In genomic region chr3:134325722-134326121, GRCh38 we compare ENCODE assay signal across 13 cellular contexts. TPM values are rescaled to one million over a fixed set of nuclear protein-coding genes. Genes with fewer than 3 reads are reported as not detected.
DNase-seq lines count a peak whose midpoint lies in the region; ATAC-seq and TF ChIP-seq lines count a peak whose summit lies in the region.
"Had no signal": no experiment of that assay in that cellular context is flagged by ENCODE, and none has a peak within 500 bp of the region (broad histone marks: within the 10 kb centered on the region; RNA-seq: fewer than 3 reads in every experiment).

No MANE protein-coding gene starts in this region.

- TF ChIP-seq RAD21 in SK-N-SH (IDR thresholded peaks at IDR 0.05; ENCODE audit: low read length) = no peak

- no peak for DNase-seq in SK-N-SH
- no peak for DNase-seq in esophagus squamous epithelium (lab: John Stamatoyannopoulos, UW)
- peak in 1 of 3 donors; percentile 41 for DNase-seq in mucosa of descending colon
- DNase-seq in upper lobe of left lung = peak in 1 of 2 donors; percentile 76
- DNase-seq in retina = no peak
- DNase-seq: effector CD8-positive, alpha-beta T cell; hypothalamus; PC-3 had no signal

- peaks cover 52% of the 10 kb centered on the region for H3F3A ChIP-seq in SK-N-SH (replicated peaks; ENCODE audit: insufficient read depth)

- H3K9me3 ChIP-seq in SK-N-SH = no peaks in the 10 kb centered on the region
- H3K9me3 ChIP-seq in esophagus squamous epithelium = no peaks in the 10 kb centered on the region
- H3K9me3 ChIP-seq in mucosa of descending colon = no peaks in the 10 kb centered on the region
- H3K9me3 ChIP-seq in upper lobe of left lung = no peaks in the 10 kb centered on the region
- H3K9me3 ChIP-seq: adrenal gland had no signal

- TF ChIP-seq POLR2A in esophagus squamous epithelium (IDR thresholded peaks at IDR 0.05) (no peak), upper lobe of left lung (IDR thresholded peaks at IDR 0.05) (no peak)

- TF ChIP-seq CTCF in SK-N-SH (IDR thresholded peaks at IDR 0.05) = no peak
- no peak for TF ChIP-seq CTCF in esophagus squamous epithelium (IDR thresholded peaks at IDR 0.05)
- no peak for TF ChIP-seq CTCF in mucosa of descending colon (IDR thresholded peaks at IDR 0.05)
- TF ChIP-seq CTCF in upper lobe of left lung (IDR thresholded peaks at IDR 0.05) = no peak

- H3K9me2 ChIP-seq in SK-N-SH = no peaks in the 10 kb centered on the region

- no peak overlapping the region for H2AFZ ChIP-seq in SK-N-SH (ENCODE audit: low read depth)

- H3K27ac ChIP-seq in SK-N-SH (ENCODE audit: low read depth in 2 of 2, low read length in 1 of 2) (peak overlapping the region; percentile 80 to 99; a peak in 3 of 4 replicates), esophagus squamous epithelium (peak overlapping the region; percentile 60 to 89 (median 72)), upper lobe of left lung (peak overlapping the region; percentile 60 to 79 (median 72))
- H3K27ac ChIP-seq: 22Rv1 had no signal

- H3K36me3 ChIP-seq in SK-N-SH (replicated peaks in 1 of 2; ENCODE audit: control insufficient read depth in 1 of 2, insufficient read depth in 2 of 2, low read length in 1 of 2) = no peaks in the 10 kb centered on the region
- no peaks in the 10 kb centered on the region for H3K36me3 ChIP-seq in esophagus squamous epithelium
- no peaks in the 10 kb centered on the region for H3K36me3 ChIP-seq in mucosa of descending colon (ENCODE audit: low read depth)
- no peaks in the 10 kb centered on the region for H3K36me3 ChIP-seq in upper lobe of left lung
- H3K36me3 ChIP-seq: adrenal gland had no signal

- H3K4me1 ChIP-seq in SK-N-SH (ENCODE audit: control insufficient read depth in 1 of 2, insufficient read depth in 2 of 2, low read depth in 1 of 2, low read length in 1 of 2) (peaks cover 5 to 58% of the 10 kb centered on the region in 2 experiments), esophagus squamous epithelium (peaks cover 36 to 51% (median 38%) of the 10 kb centered on the region in 3 donors), mucosa of descending colon (ENCODE audit: low read depth) (no peaks in the 10 kb centered on the region), upper lobe of left lung (peaks cover 29 to 33% (median 31%) of the 10 kb centered on the region in 4 donors)

- WGBS in SK-N-SH (ENCODE audit: low lambda C conversion rate) = 88% methylated on average over 4 of the region's 5 CpGs
- WGBS in esophagus squamous epithelium, 2 donors = 32 to 70% methylated on average over 4 to 5 of the region's 5 CpGs
- WGBS in upper lobe of left lung, 2 donors = 47 to 67% methylated on average over 5 of the region's 5 CpGs

- H3K4me3 ChIP-seq in SK-N-SH (ENCODE audit: low read depth in 2 of 2, low read length in 1 of 2) (no peak overlapping the region), esophagus squamous epithelium (no peak overlapping the region), mucosa of descending colon (no peak overlapping the region), upper lobe of left lung (no peak overlapping the region)
- H3K4me3 ChIP-seq: adrenal gland had no signal

- no peak for ATAC-seq in SK-N-SH treated with all-trans-retinoic acid at 6 μM for 48 hours
- peak; percentile 69 for ATAC-seq in mucosa of descending colon
- peak in 1 of 2 donors; percentile 68 for ATAC-seq in upper lobe of left lung (ENCODE audit: low FRiP score in 2 of 2)
- no peak for ATAC-seq in HG02970 (IDR thresholded peaks at IDR 0.05; ENCODE audit: low FRiP score, unreplicated experiment)
- no peak for ATAC-seq in GM21526 (IDR thresholded peaks at IDR 0.05; ENCODE audit: low FRiP score, unreplicated experiment)
- ATAC-seq: PC-3 had no signal

- no peaks in the 10 kb centered on the region for H3K27me3 ChIP-seq in SK-N-SH (ENCODE audit: insufficient read depth)
- no peaks in the 10 kb centered on the region for H3K27me3 ChIP-seq in esophagus squamous epithelium
- H3K27me3 ChIP-seq in upper lobe of left lung = no peaks in the 10 kb centered on the region
- H3K27me3 ChIP-seq: adrenal gland had no signal

- no peak for TF ChIP-seq EP300 in SK-N-SH (IDR thresholded peaks at IDR 0.05; ENCODE audit: borderline replicate concordance in 1 of 2, low read depth in 1 of 2, low read length in 1 of 2)
- TF ChIP-seq EP300 in upper lobe of left lung (IDR thresholded peaks at IDR 0.05) = no peak

- intact Hi-C loops in esophagus squamous epithelium (cut with DNase I) = no loop called here
- intact Hi-C loops in mucosa of descending colon (cut with DNase I, micrococcal nuclease) = no loop called here

- H4K20me1 ChIP-seq in SK-N-SH (ENCODE audit: insufficient read depth) = no peaks in the 10 kb centered on the region

- H3K9ac ChIP-seq in SK-N-SH = peak overlapping the region; percentile 61; the same call in 1 of the 2 replicates

- POLR2A ChIA-PET in SK-N-SH (lab: Yijun Ruan, JAX) = interaction anchor here (0.5 kb wide), 1 partner anchor 25 kb away, joined by 3 read pairs; no protein-coding TSS in a partner anchor

- H3K4me2 ChIP-seq in SK-N-SH = peak overlapping the region; percentile 76

- H3K79me2 ChIP-seq in SK-N-SH (ENCODE audit: insufficient read depth) = no peaks in the 10 kb centered on the region

- CTCF ChIA-PET in SK-N-SH (lab: Yijun Ruan, JAX) = interaction anchor here (0.8 kb wide), 2 partner anchors 18 to 148 kb away, joined by 3 to 4 read pairs; no protein-coding TSS in a partner anchor

TF ChIP-seq in SK-N-SH, 30 proteins besides CTCF, POLR2A, EP300 and RAD21 (continues in another document):
- TF ChIP-seq SMC3 (IDR thresholded peaks at IDR 0.05; ENCODE audit: low read depth, low read length) (no peak), MEF2A (IDR thresholded peaks at IDR 0.05; ENCODE audit: borderline replicate concordance, low read depth) (no peak), EZH2phosphoT487 (IDR thresholded peaks at IDR 0.05; ENCODE audit: borderline replicate concordance, low read depth) (no peak), TEAD4 (IDR thresholded peaks at IDR 0.05; ENCODE audit: borderline replicate concordance, insufficient read depth) (no peak), RXRA (IDR thresholded peaks at IDR 0.05; ENCODE audit: borderline replicate concordance, low read depth) (no peak), YY1 (IDR thresholded peaks at IDR 0.05; ENCODE audit: low read depth) (no peak), RFX5 (IDR thresholded peaks at IDR 0.05; ENCODE audit: low read length) (no peak), MAX (IDR thresholded peaks at IDR 0.05; ENCODE audit: low read depth) (no peak)

TF ChIP-seq in SK-N-SH treated with all-trans-retinoic acid at 6 μM for 48 hours, 23 proteins besides CTCF, POLR2A, EP300 and RAD21:
- TF ChIP-seq RARB (CRISPR knock-in tag; IDR thresholded peaks at IDR 0.05) (no peak), ZNF8 (CRISPR knock-in tag; IDR thresholded peaks at IDR 0.05) (no peak), GLIS3 (CRISPR knock-in tag; IDR thresholded peaks at IDR 0.05) (no peak), TCF4 (CRISPR knock-in tag; IDR thresholded peaks at IDR 0.05; ENCODE audit: borderline replicate concordance) (no peak), ZFP30 (CRISPR knock-in tag; IDR thresholded peaks at IDR 0.05) (no peak), OSR1 (CRISPR knock-in tag; IDR thresholded peaks at IDR 0.05) (no peak), TSHZ2 (CRISPR knock-in tag; IDR thresholded peaks at IDR 0.05) (no peak)

RNA-seq across cellular contexts. Expression of gene AMOTL2, which starts 48.5 kb away (rescaled TPM):
- polyA plus RNA-seq in SK-N-SH (2012; rRNA removed) = 163 and 185 TPM in 2 replicates
- polyA plus RNA-seq in SK-N-SH (2012; cell fraction: cytosol; rRNA removed) = 91.0 and 115 TPM in 2 replicates
- polyA plus RNA-seq in SK-N-SH (2012; cell fraction: nucleus; rRNA removed) = 312 and 373 TPM in 2 replicates
- total RNA-seq in esophagus squamous epithelium (10 to 100 TPM; 54.5 to 99.0 (median 59.1) TPM), mucosa of descending colon (10 to 100 TPM; 17.9 to 35.1 (median 21.2) TPM), upper lobe of left lung (100 to 1,000 TPM in 5 of 6 donors, 10 to 100 TPM in 1; 73.3 to 179 (median 132) TPM)
